19 cellular contexts compared by ENCODE assay signal in the genomic region with DNA sequence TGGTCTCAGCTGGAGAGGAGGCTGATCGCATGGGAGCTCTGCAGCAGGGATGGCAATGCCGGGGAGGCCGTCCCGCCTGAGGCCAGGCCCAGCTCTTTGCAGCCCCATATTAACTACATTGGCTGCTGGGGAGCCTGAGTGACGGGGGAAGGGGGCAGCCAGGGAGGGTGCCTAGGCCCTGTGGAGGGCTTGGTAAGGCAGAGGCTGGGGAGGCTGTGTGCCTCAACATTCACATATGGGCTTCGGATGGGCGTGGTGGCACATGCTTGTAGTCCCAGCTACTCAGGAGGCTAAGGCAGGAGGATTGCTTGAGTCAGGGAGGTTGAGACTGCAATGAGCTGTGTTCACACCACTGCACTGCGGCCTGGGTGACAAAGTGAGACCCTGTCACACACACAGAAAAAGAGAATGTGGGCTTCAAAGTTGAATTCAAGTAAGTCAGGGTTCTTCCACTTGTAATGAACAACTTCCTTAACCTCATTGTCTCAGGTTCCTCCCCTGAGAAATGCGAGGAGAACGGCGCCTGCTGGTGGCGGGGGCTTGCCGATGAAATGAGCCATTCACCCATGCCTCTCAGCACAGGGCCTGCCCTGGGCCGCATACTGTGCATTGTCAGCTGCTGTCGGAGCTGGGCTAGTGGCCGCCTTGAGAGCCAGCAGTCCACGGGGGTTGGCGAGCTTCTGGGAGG. TPM values are rescaled to one million over a fixed set of nuclear protein-coding genes. Genes with fewer than 3 reads are reported as not detected.
DNase-seq lines count a peak whose midpoint lies in the region; ATAC-seq and TF ChIP-seq lines count a peak whose summit lies in the region.
"Not testable (repeated sequence)": the region's sequence is repeated elsewhere in the genome, so short reads cannot be mapped to it uniquely, and the experiment has no call there.
"Had no signal": no experiment of that assay in that cellular context is flagged by ENCODE, and none has a peak within 500 bp of the region (broad histone marks: within the 10 kb centered on the region; RNA-seq: fewer than 3 reads in every experiment).

No MANE protein-coding gene starts in this region.

- peaks cover 17% of the 10 kb centered on the region for H3K79me2 ChIP-seq in DND-41 (ENCODE audit: insufficient read depth, low read length)

- not testable (repeated sequence) for H3K4me2 ChIP-seq in DND-41 (ENCODE audit: insufficient read depth, low read length)

- peak; percentile 2 for TF ChIP-seq CTCF in DND-41 (IDR thresholded peaks at IDR 0.05; ENCODE audit: borderline replicate concordance, extremely low read depth, low read length, poor library complexity, severe bottlenecking)
- not testable (repeated sequence) for TF ChIP-seq CTCF in upper lobe of right lung (IDR thresholded peaks at IDR 0.05)

- DNase-seq in DND-41, upper lobe of right lung: not testable (repeated sequence)
- DNase-seq in T-helper 17 cell, result peak in 1 of 3 donors; percentile 37
- peak; percentile 64 for DNase-seq in activated CD8-positive, alpha-beta T cell treated with anti-CD3 and anti-CD28 coated beads, Interleukin-2, amount 10 ng/mL, durations not matched to agents 7 days and 5 days
- peak in 1 of 2 donors; percentile 62 for DNase-seq in activated naive CD4-positive, alpha-beta T cell treated with anti-CD3 and anti-CD28 coated beads, Interleukin-2, amount 50 U/mL, for 72 hours (ENCODE audit: low spot score in 2 of 2)
- DNase-seq in effector memory CD8-positive, alpha-beta T cell, result peak in 2 of 3 experiments; percentile 27 to 44
- DNase-seq in naive thymus-derived CD8-positive, alpha-beta T cell, result peak in 7 of 10 donors; percentile 21 to 74 (median 46)

- not testable (repeated sequence) for H2AFZ ChIP-seq in DND-41 (ENCODE audit: low read depth, low read length)

- H3K9ac ChIP-seq in DND-41 (ENCODE audit: low read depth, low read length), result peak overlapping the region; percentile 14; the same call in 1 of the 2 replicates

- peak overlapping the region; percentile 91 for H3K4me3 Mint-ChIP-seq in T-helper 17 cell
- peak overlapping the region; percentile 73 for H3K4me3 Mint-ChIP-seq in activated CD8-positive, alpha-beta T cell treated with anti-CD3 and anti-CD28 coated beads, Interleukin-2, amount 10 ng/mL, durations not matched to agents 7 days and 5 days
- H3K4me3 Mint-ChIP-seq in effector memory CD8-positive, alpha-beta T cell, result peak overlapping the region; percentile 94 to 100
- H3K4me3 Mint-ChIP-seq in naive thymus-derived CD8-positive, alpha-beta T cell, result peak overlapping the region in 7 of 10 donors; percentile 41 to 87 (median 78)

- peak overlapping the region; percentile 98 for H3K27ac Mint-ChIP-seq in T-helper 17 cell
- H3K27ac Mint-ChIP-seq in activated CD8-positive, alpha-beta T cell treated with anti-CD3 and anti-CD28 coated beads, Interleukin-2, amount 10 ng/mL, durations not matched to agents 7 days and 5 days, result peak overlapping the region; percentile 97
- H3K27ac Mint-ChIP-seq in activated naive CD4-positive, alpha-beta T cell treated with anti-CD3 and anti-CD28 coated beads, Interleukin-2, amount 50 U/mL, for 72 hours, result peak overlapping the region; percentile 99
- peak overlapping the region; percentile 93 to 99 for H3K27ac Mint-ChIP-seq in effector memory CD8-positive, alpha-beta T cell
- H3K27ac Mint-ChIP-seq in naive thymus-derived CD8-positive, alpha-beta T cell, result peak overlapping the region; percentile 92 to 100 (median 98)

- H3K4me1 Mint-ChIP-seq in T-helper 17 cell, result peaks cover 71% of the 10 kb centered on the region
- peaks cover 90% of the 10 kb centered on the region for H3K4me1 Mint-ChIP-seq in activated CD8-positive, alpha-beta T cell treated with anti-CD3 and anti-CD28 coated beads, Interleukin-2, amount 10 ng/mL, durations not matched to agents 7 days and 5 days (ENCODE audit: low read depth)
- H3K4me1 Mint-ChIP-seq in effector memory CD8-positive, alpha-beta T cell (ENCODE audit: low read depth in 2 of 2), result peaks cover 82 to 88% of the 10 kb centered on the region in 2 donors
- peaks cover 53 to 94% (median 86%) of the 10 kb centered on the region in 4 donors for H3K4me1 Mint-ChIP-seq in naive thymus-derived CD8-positive, alpha-beta T cell

- not testable (repeated sequence) for H3K9me3 Mint-ChIP-seq in activated CD8-positive, alpha-beta T cell treated with anti-CD3 and anti-CD28 coated beads, Interleukin-2, amount 10 ng/mL, durations not matched to agents 7 days and 5 days (ENCODE audit: insufficient read depth); activated naive CD4-positive, alpha-beta T cell treated with anti-CD3 and anti-CD28 coated beads, Interleukin-2, amount 50 U/mL, for 72 hours; effector memory CD8-positive, alpha-beta T cell; naive thymus-derived CD8-positive, alpha-beta T cell

- intact Hi-C loops in upper lobe of right lung (cut with DNase I), result not testable (repeated sequence)

- H3K27ac ChIP-seq in DND-41 (ENCODE audit: low read length) (peak overlapping the region; percentile 94), KOPT-K1 (ENCODE audit: low read depth, low read length, poor library complexity, severe bottlenecking) (peak overlapping the region; percentile 99)
- not testable (repeated sequence) for H3K27ac ChIP-seq in upper lobe of right lung

- not testable (repeated sequence) for H3K4me3 ChIP-seq in DND-41 (ENCODE audit: low read depth in 1 of 2, low read length in 2 of 2); upper lobe of right lung

- peak; percentile 15; the same call in 2 of the 3 replicates for ATAC-seq in DND-41 (ENCODE audit: insufficient read depth, low read depth)
- peak; percentile 33 for ATAC-seq in T-helper 17 cell
- peak; percentile 17 for ATAC-seq in activated CD8-positive, alpha-beta T cell treated with anti-CD3 and anti-CD28 coated beads, Interleukin-2, amount 10 ng/mL, durations not matched to agents 7 days and 5 days
- ATAC-seq in activated naive CD4-positive, alpha-beta T cell treated with anti-CD3 and anti-CD28 coated beads, Interleukin-2, amount 50 U/mL, for 72 hours, result peak; percentile 43 to 50
- ATAC-seq in effector memory CD8-positive, alpha-beta T cell (replicated peaks), result peak; percentile 28
- peak in 1 of 2 donors; percentile 29 for ATAC-seq in naive thymus-derived CD8-positive, alpha-beta T cell
- ATAC-seq in upper lobe of right lung, result peak; percentile 8

- POLR2A ChIA-PET in activated CD8-positive, alpha-beta T cell treated with anti-CD3 and anti-CD28 coated beads, Interleukin-2, amount 10 ng/mL, durations not matched to agents 7 days and 5 days (lab: Charles Lee), result interaction anchor here (0.6 to 4.2 kb wide), 4 partner anchors 13 to 28 kb away, joined by 3 to 32 read pairs (median 15); a partner anchor contains a TSS
- POLR2A ChIA-PET in naive thymus-derived CD8-positive, alpha-beta T cell (lab: Charles Lee), result interaction anchor here (0.5 to 17.1 kb wide), 6 partner anchors 9 to 58 kb away, joined by 3 to 261 read pairs (median 7); a partner anchor contains a TSS

- not testable (repeated sequence) for H3K27me3 ChIP-seq in DND-41 (ENCODE audit: insufficient read depth, low read length, poor library complexity); upper lobe of right lung

- CTCF ChIA-PET in activated CD8-positive, alpha-beta T cell treated with anti-CD3 and anti-CD28 coated beads, Interleukin-2, amount 10 ng/mL, durations not matched to agents 7 days and 5 days (lab: Charles Lee), result interaction anchor here (6.5 kb wide), 1 partner anchor 57 kb away, joined by 72 read pairs; no protein-coding TSS in a partner anchor

- H3K36me3 ChIP-seq in DND-41 (ENCODE audit: insufficient read depth, low read length) (peaks cover 19% of the 10 kb centered on the region), KOPT-K1 (ENCODE audit: insufficient read depth, low read length) (peaks cover 22% of the 10 kb centered on the region)
- not testable (repeated sequence) for H3K36me3 ChIP-seq in upper lobe of right lung

- H3K36me3 Mint-ChIP-seq in T-helper 17 cell (ENCODE audit: low read depth), result not testable (repeated sequence)
- H3K36me3 Mint-ChIP-seq in activated CD8-positive, alpha-beta T cell treated with anti-CD3 and anti-CD28 coated beads, Interleukin-2, amount 10 ng/mL, durations not matched to agents 7 days and 5 days (ENCODE audit: low read depth), result peaks cover 64% of the 10 kb centered on the region
- H3K36me3 Mint-ChIP-seq in activated naive CD4-positive, alpha-beta T cell treated with anti-CD3 and anti-CD28 coated beads, Interleukin-2, amount 50 U/mL, for 72 hours, result peaks cover 27 to 47% of the 10 kb centered on the region in 2 donors
- H3K36me3 Mint-ChIP-seq in effector memory CD8-positive, alpha-beta T cell (ENCODE audit: insufficient read depth), result peaks cover 64% of the 10 kb centered on the region
- H3K36me3 Mint-ChIP-seq in naive thymus-derived CD8-positive, alpha-beta T cell, result peaks cover 1 to 24% (median 3%) of the 10 kb centered on the region in 3 donors

- peaks cover 94% of the 10 kb centered on the region for H3K4me1 ChIP-seq in DND-41 (ENCODE audit: insufficient read depth, low read length)
- not testable (repeated sequence) for H3K4me1 ChIP-seq in upper lobe of right lung

- not testable (repeated sequence) for H3K27me3 Mint-ChIP-seq in T-helper 17 cell; activated CD8-positive, alpha-beta T cell treated with anti-CD3 and anti-CD28 coated beads, Interleukin-2, amount 10 ng/mL, durations not matched to agents 7 days and 5 days (ENCODE audit: low read depth); effector memory CD8-positive, alpha-beta T cell; naive thymus-derived CD8-positive, alpha-beta T cell

- H3K9me3 ChIP-seq in DND-41 (ENCODE audit: insufficient read depth, low read length, severe bottlenecking); KOPT-K1 (ENCODE audit: insufficient read depth, low read length, poor library complexity, severe bottlenecking); T-helper 17 cell (ENCODE audit: control insufficient read depth, low read length, poor library complexity, severe bottlenecking); upper lobe of right lung: not testable (repeated sequence)

- H4K20me1 ChIP-seq in DND-41 (ENCODE audit: insufficient read depth, low read length), result not testable (repeated sequence)

RNA-seq across cellular contexts. Expression of a gene that starts 7.3 kb away (rescaled TPM):
- total RNA-seq in T-helper 17 cell (1,000 to 10,000 TPM; 1,099 to 1,147 TPM), upper lobe of right lung (91.5 TPM)
- total RNA-seq in activated CD8-positive, alpha-beta T cell treated with anti-CD3 and anti-CD28 coated beads, Interleukin-2, amount 10 ng/mL, durations not matched to agents 7 days and 5 days, result 1,000 to 10,000 TPM; 1,836 to 1,884 TPM
- 1,000 to 10,000 TPM; 2,042 to 3,291 TPM for total RNA-seq in activated naive CD4-positive, alpha-beta T cell treated with anti-CD3 and anti-CD28 coated beads, Interleukin-2, amount 50 U/mL, for 72 hours
- 100 to 1,000 TPM; 363 to 375 TPM for total RNA-seq in naive thymus-derived CD8-positive, alpha-beta T cell
- polyA plus RNA-seq in naive thymus-derived CD8-positive, alpha-beta T cell, result 1,000 to 10,000 TPM; 1,686 to 2,118 (median 1,952) TPM

RNA-seq across cellular contexts. Expression of a gene that starts 26.4 kb away (rescaled TPM):
- 1 to 10 TPM; 1.4 to 1.5 TPM for total RNA-seq in T-helper 17 cell
- 10 to 100 TPM; 58.0 to 66.1 TPM for total RNA-seq in activated CD8-positive, alpha-beta T cell treated with anti-CD3 and anti-CD28 coated beads, Interleukin-2, amount 10 ng/mL, durations not matched to agents 7 days and 5 days
- total RNA-seq in activated naive CD4-positive, alpha-beta T cell treated with anti-CD3 and anti-CD28 coated beads, Interleukin-2, amount 50 U/mL, for 72 hours, result 1 to 10 TPM; 1.8 to 2.0 TPM
- under 1 TPM; 0.38 to 0.60 TPM for total RNA-seq in naive thymus-derived CD8-positive, alpha-beta T cell
- polyA plus RNA-seq in naive thymus-derived CD8-positive, alpha-beta T cell, result under 1 TPM; 0.36 to 0.94 (median 0.60) TPM
- 12.8 TPM for total RNA-seq in upper lobe of right lung

RNA-seq across cellular contexts. Expression of a gene that starts 26.4 kb away (rescaled TPM):
- total RNA-seq in T-helper 17 cell (under 1 TPM; 0.12 to 0.26 TPM), upper lobe of right lung (not detected)
- total RNA-seq in activated CD8-positive, alpha-beta T cell treated with anti-CD3 and anti-CD28 coated beads, Interleukin-2, amount 10 ng/mL, durations not matched to agents 7 days and 5 days, result under 1 TPM; 0.23 to 0.26 TPM
- total RNA-seq in activated naive CD4-positive, alpha-beta T cell treated with anti-CD3 and anti-CD28 coated beads, Interleukin-2, amount 50 U/mL, for 72 hours, result under 1 TPM; 0.14 to 0.68 TPM
- total RNA-seq in naive thymus-derived CD8-positive, alpha-beta T cell, result under 1 TPM in 1 of 2 experiments, not detected in 1; 0.26 TPM
- polyA plus RNA-seq in naive thymus-derived CD8-positive, alpha-beta T cell, result not detected
- total RNA-seq: esophagus muscularis mucosa, foreskin keratinocyte, H4, heart left ventricle, lung microvascular endothelial cell, right cardiac atrium, urinary bladder had no signal
- polyA plus RNA-seq: cardiac muscle cell, CD14-positive monocyte, foreskin keratinocyte, heart left ventricle, right cardiac atrium, urinary bladder had no signal

RNA-seq across cellular contexts. Expression of a gene that starts 36.0 kb away (rescaled TPM):
- total RNA-seq in T-helper 17 cell (not detected), upper lobe of right lung (16.3 TPM)
- total RNA-seq in activated CD8-positive, alpha-beta T cell treated with anti-CD3 and anti-CD28 coated beads, Interleukin-2, amount 10 ng/mL, durations not matched to agents 7 days and 5 days, result under 1 TPM; 0.84 to 0.94 TPM
- total RNA-seq in activated naive CD4-positive, alpha-beta T cell treated with anti-CD3 and anti-CD28 coated beads, Interleukin-2, amount 50 U/mL, for 72 hours, result 1 to 10 TPM in 1 of 2 donors, not detected in 1; 2.9 TPM
- not detected for total RNA-seq in naive thymus-derived CD8-positive, alpha-beta T cell
- not detected for polyA plus RNA-seq in naive thymus-derived CD8-positive, alpha-beta T cell
- total RNA-seq: cardiac muscle cell, heart left ventricle, lung microvascular endothelial cell, NCI-H460, right cardiac atrium had no signal
- polyA plus RNA-seq: cardiac muscle cell, CD14-positive monocyte, right cardiac atrium, SK-N-SH had no signal

RNA-seq across cellular contexts. Expression of a gene that starts 39.7 kb away (rescaled TPM):
- not detected for total RNA-seq in T-helper 17 cell
- total RNA-seq in activated CD8-positive, alpha-beta T cell treated with anti-CD3 and anti-CD28 coated beads, Interleukin-2, amount 10 ng/mL, durations not matched to agents 7 days and 5 days, result not detected
- under 1 TPM in 1 of 2 donors, not detected in 1; 0.18 TPM for total RNA-seq in activated naive CD4-positive, alpha-beta T cell treated with anti-CD3 and anti-CD28 coated beads, Interleukin-2, amount 50 U/mL, for 72 hours
- total RNA-seq in naive thymus-derived CD8-positive, alpha-beta T cell, result not detected
- polyA plus RNA-seq in naive thymus-derived CD8-positive, alpha-beta T cell, result not detected
- total RNA-seq in upper lobe of right lung, result 11.7 TPM
